24 cellular contexts compared by ENCODE assay signal in genomic region chr2:67050621-67051020, GRCh38.
DNase-seq lines count a peak whose midpoint lies in the region; ATAC-seq and TF ChIP-seq lines count a peak whose summit lies in the region.
"Had no signal": no experiment of that assay in that cellular context is flagged by ENCODE, and none has a peak within 500 bp of the region (broad histone marks: within the 10 kb centered on the region; RNA-seq: fewer than 3 reads in every experiment).

No MANE protein-coding gene starts in this region.

- H3K36me3 Mint-ChIP-seq in HFFc6 (ENCODE audit: low read depth) = no peaks in the 10 kb centered on the region
- H3K36me3 Mint-ChIP-seq: memory B cell; stimulated activated naive B cell treated with anti-CD40 and anti-IgM and Interleukin-4, amounts not matched to agents 10 μg/mL and 1 μg/mL and 100 μg/mL, for 72 hours had no signal

- H3K27ac Mint-ChIP-seq in HFFc6 = no peak overlapping the region
- H3K27ac Mint-ChIP-seq: IgD-negative memory B cell; memory B cell; stimulated activated naive B cell treated with anti-CD40 and anti-IgM and Interleukin-4, amounts not matched to agents 10 μg/mL and 1 μg/mL and 100 μg/mL, for 72 hours; T-helper 2 cell treated with Interferon-gamma antibody and Interleukin-4, amounts not matched to agents 5 μg/mL and 100 μg/mL, for 36 hours had no signal

- H3K4me3 ChIP-seq in fibroblast of pulmonary artery (replicated peaks; ENCODE audit: low read depth, low read length) (no peak overlapping the region), skeletal muscle cell (ENCODE audit: low read depth, low read length) (no peak overlapping the region)
- H3K4me3 ChIP-seq: suprapubic skin, upper lobe of right lung had no signal

- H3K9me3 Mint-ChIP-seq in HFFc6 = no peaks in the 10 kb centered on the region
- H3K9me3 Mint-ChIP-seq: T-helper 2 cell treated with Interferon-gamma antibody and Interleukin-4, amounts not matched to agents 5 μg/mL and 100 μg/mL, for 36 hours had no signal

- TF ChIP-seq CTCF in HFFc6 (IDR thresholded peaks at IDR 0.05) (no peak), fibroblast of pulmonary artery (IDR thresholded peaks at IDR 0.05; ENCODE audit: low read length, missing control alignments) (no peak)

- ATAC-seq in HG03108 (IDR thresholded peaks at IDR 0.05; ENCODE audit: unreplicated experiment) (no peak), SK-N-SH treated with all-trans-retinoic acid at 6 μM for 48 hours (no peak)
- ATAC-seq: PC-3; sciatic nerve; stimulated activated naive B cell treated with anti-CD40 and anti-IgM and Interleukin-4, amounts not matched to agents 10 μg/mL and 1 μg/mL and 100 μg/mL, for 72 hours; upper lobe of right lung had no signal

- H3K4me1 Mint-ChIP-seq in HFFc6 (ENCODE audit: low read depth) = peaks cover 27% of the 10 kb centered on the region
- H3K4me1 Mint-ChIP-seq: IgD-negative memory B cell; memory B cell; stimulated activated naive B cell treated with anti-CD40 and anti-IgM and Interleukin-4, amounts not matched to agents 10 μg/mL and 1 μg/mL and 100 μg/mL, for 72 hours had no signal

- no peaks in the 10 kb centered on the region; the same call in 1 of the 2 replicates for H3K27me3 Mint-ChIP-seq in HFFc6 (ENCODE audit: insufficient read depth)
- H3K27me3 Mint-ChIP-seq: IgD-negative memory B cell; stimulated activated naive B cell treated with anti-CD40 and anti-IgM and Interleukin-4, amounts not matched to agents 10 μg/mL and 1 μg/mL and 100 μg/mL, for 72 hours had no signal

- H3K4me3 Mint-ChIP-seq in HFFc6 = no peak overlapping the region
- H3K4me3 Mint-ChIP-seq: IgD-negative memory B cell; memory B cell; stimulated activated naive B cell treated with anti-CD40 and anti-IgM and Interleukin-4, amounts not matched to agents 10 μg/mL and 1 μg/mL and 100 μg/mL, for 72 hours; T-helper 2 cell treated with Interferon-gamma antibody and Interleukin-4, amounts not matched to agents 5 μg/mL and 100 μg/mL, for 36 hours had no signal

- DNase-seq in HFFc6 (peak; percentile 9), NCI-H2227 (lab: John Stamatoyannopoulos, UW; ENCODE audit: unreplicated experiment) (peak; percentile 58), fibroblast of pulmonary artery (ENCODE audit: low read depth) (peak; percentile 33), skeletal muscle cell (ENCODE audit: low read depth) (peak; percentile 79), 8988T (no peak)
- DNase-seq: activated gamma-delta T cell; activated T-cell treated with anti-CD3 and anti-CD28 coated beads, Interleukin-2, amount 50 U/mL, for 1 hour; Calu3; NCI-H1092 treated with DMSO at 0.1 percent for 48 hours; NCI-H2029 treated with DMSO at 0.1 percent for 48 hours; NCI-H510A; NK-92 treated with Interleukin-12 subunit alpha and Interleukin-12 subunit beta, amount 100 ng/mL, for 24 hours; PC-3; posterior cingulate gyrus; stimulated activated CD4-positive, alpha-beta T cell treated with anti-CD3 and anti-CD28 coated beads, Interleukin-15, amount 100 ng/mL, for 24 hours; stimulated activated naive B cell treated with anti-CD40 and anti-IgM and Interleukin-4, amounts not matched to agents 10 μg/mL and 1 μg/mL and 100 μg/mL, for 72 hours; upper lobe of right lung had no signal

TF ChIP-seq in SK-N-SH treated with all-trans-retinoic acid at 6 μM for 48 hours, 23 proteins besides CTCF, POLR2A, EP300 and RAD21:
- TF ChIP-seq SNAI2 (CRISPR knock-in tag; IDR thresholded peaks at IDR 0.05) (no peak), RARB (CRISPR knock-in tag; IDR thresholded peaks at IDR 0.05) (no peak), POU6F1 (CRISPR knock-in tag; IDR thresholded peaks at IDR 0.05; ENCODE audit: borderline replicate concordance, low read depth) (no peak), PATZ1 (CRISPR knock-in tag; IDR thresholded peaks at IDR 0.05; ENCODE audit: borderline replicate concordance) (no peak), TOX (CRISPR knock-in tag; IDR thresholded peaks at IDR 0.05; ENCODE audit: borderline replicate concordance) (no peak), OSR1 (CRISPR knock-in tag; IDR thresholded peaks at IDR 0.05) (no peak), ZFP3 (CRISPR knock-in tag; IDR thresholded peaks at IDR 0.05) (no peak), GLIS3 (CRISPR knock-in tag; IDR thresholded peaks at IDR 0.05) (no peak)
